14 cellular contexts compared by ENCODE assay signal in genomic region chr10:70197235-70197952, GRCh38. TPM values are rescaled to one million over a fixed set of nuclear protein-coding genes. Genes with fewer than 3 reads are reported as not detected.
DNase-seq lines count a peak whose midpoint lies in the region; ATAC-seq lines count a peak whose summit lies in the region.
"Had no signal": no experiment of that assay in that cellular context is flagged by ENCODE, and none has a peak within 500 bp of the region (broad histone marks: within the 10 kb centered on the region; RNA-seq: fewer than 3 reads in every experiment).

No MANE protein-coding gene starts in this region.

- H2AK5ac ChIP-seq in neuronal stem cell (ENCODE audit: low read depth, low read length): no peak overlapping the region

- H3K4me3 ChIP-seq in neuronal stem cell (ENCODE audit: low read length in 2 of 2): no peak overlapping the region
- H3K4me3 ChIP-seq: esophagus muscularis mucosa, lung had no signal

- H2BK12ac ChIP-seq in neuronal stem cell (ENCODE audit: low read length): no peak overlapping the region

- H3K27me3 ChIP-seq in neuronal stem cell (ENCODE audit: control insufficient read depth in 3 of 3, insufficient read depth in 3 of 3, low read depth in 1 of 3, low read length in 3 of 3): no peaks in the 10 kb centered on the region
- H3K27me3 ChIP-seq: esophagus muscularis mucosa had no signal

- H3K9ac ChIP-seq in neuronal stem cell (ENCODE audit: low read depth, low read length, poor library complexity): no peak overlapping the region

- H3K9me3 ChIP-seq in neuronal stem cell (replicated peaks in 1 of 2; ENCODE audit: control insufficient read depth in 2 of 2, insufficient read depth in 1 of 2, low read depth in 1 of 2, low read length in 2 of 2): peaks cover 2 to 13% of the 10 kb centered on the region in 2 donors

- no peak overlapping the region for H2BK5ac ChIP-seq in neuronal stem cell (ENCODE audit: low read length)

- no peak overlapping the region for H4K8ac ChIP-seq in neuronal stem cell (ENCODE audit: low read depth, low read length)

- no peak overlapping the region for H2BK120ac ChIP-seq in neuronal stem cell (ENCODE audit: low read depth, low read length)

- H3K4me3 Mint-ChIP-seq in activated T-cell treated with anti-CD3 and anti-CD28 coated beads, Interleukin-2, amount 50 U/mL, for 4 hours: no peak overlapping the region
- no peak overlapping the region for H3K4me3 Mint-ChIP-seq in activated T-cell treated with anti-CD3 and anti-CD28 coated beads, Interleukin-2, amount 50 U/mL, for 24 hours
- no peak overlapping the region for H3K4me3 Mint-ChIP-seq in activated naive CD8-positive, alpha-beta T cell treated with anti-CD3 and anti-CD28 coated beads for 36 hours
- H3K4me3 Mint-ChIP-seq: dendritic cell treated with granulocyte-macrophage colony-stimulating factor and Interleukin-4, amounts not matched to agents 40 ng/mL and 50 ng/mL, for 4 days had no signal

- DNase-seq in activated T-cell treated with anti-CD3 and anti-CD28 coated beads, Interleukin-2, amount 50 U/mL, for 4 hours: no peak
- DNase-seq in activated T-cell treated with anti-CD3 and anti-CD28 coated beads, Interleukin-2, amount 50 U/mL, for 24 hours: no peak
- DNase-seq in activated naive CD8-positive, alpha-beta T cell treated with anti-CD3 and anti-CD28 coated beads for 36 hours: peak; percentile 11
- DNase-seq in left lobe of liver (ENCODE audit: low spot score): no peak
- peak in 35 of 49 donors; percentile 2 to 66 (median 31) for DNase-seq in substantia nigra (lab: John Stamatoyannopoulos, UW)
- no peak for DNase-seq in NCI-H1105 treated with DMSO at 0.1 percent for 48 hours (lab: John Stamatoyannopoulos, UW)
- DNase-seq in neuronal stem cell (ENCODE audit: low spot score): no peak
- no peak for DNase-seq in cortex of kidney (lab: John Stamatoyannopoulos, UW)
- DNase-seq: activated T-cell treated with anti-CD3 and anti-CD28 coated beads, Interleukin-2, amount 50 U/mL, for 48 hours; aorta; NCI-H1417 treated with DMSO at 0.1 percent for 48 hours had no signal

- H3K36me3 ChIP-seq in neuronal stem cell (replicated peaks in 1 of 2; ENCODE audit: control insufficient read depth in 2 of 2, insufficient read depth in 2 of 2, low read length in 2 of 2): peaks cover 14 to 47% of the 10 kb centered on the region in 2 donors

- no peak overlapping the region for H2BK15ac ChIP-seq in neuronal stem cell (ENCODE audit: low read length)

- no peak overlapping the region for H3K4ac ChIP-seq in neuronal stem cell (ENCODE audit: low read length)

- no peaks in the 10 kb centered on the region for H3K9me3 Mint-ChIP-seq in activated T-cell treated with anti-CD3 and anti-CD28 coated beads, Interleukin-2, amount 50 U/mL, for 4 hours
- H3K9me3 Mint-ChIP-seq in activated T-cell treated with anti-CD3 and anti-CD28 coated beads, Interleukin-2, amount 50 U/mL, for 24 hours: no peaks in the 10 kb centered on the region
- H3K9me3 Mint-ChIP-seq in activated naive CD8-positive, alpha-beta T cell treated with anti-CD3 and anti-CD28 coated beads for 36 hours: no peaks in the 10 kb centered on the region
- H3K9me3 Mint-ChIP-seq: dendritic cell treated with granulocyte-macrophage colony-stimulating factor and Interleukin-4, amounts not matched to agents 40 ng/mL and 50 ng/mL, for 4 days had no signal

- no peaks in the 10 kb centered on the region for H3K79me1 ChIP-seq in neuronal stem cell (ENCODE audit: low read depth, low read length)

- no peak overlapping the region for H3K14ac ChIP-seq in neuronal stem cell (ENCODE audit: low read length)

- peaks cover 10% of the 10 kb centered on the region for H3K4me1 Mint-ChIP-seq in activated T-cell treated with anti-CD3 and anti-CD28 coated beads, Interleukin-2, amount 50 U/mL, for 4 hours (ENCODE audit: low read depth)
- peaks cover 29% of the 10 kb centered on the region for H3K4me1 Mint-ChIP-seq in activated T-cell treated with anti-CD3 and anti-CD28 coated beads, Interleukin-2, amount 50 U/mL, for 24 hours (ENCODE audit: low read depth)
- peaks cover 33% of the 10 kb centered on the region for H3K4me1 Mint-ChIP-seq in activated naive CD8-positive, alpha-beta T cell treated with anti-CD3 and anti-CD28 coated beads for 36 hours

- H3K18ac ChIP-seq in neuronal stem cell (ENCODE audit: low read length): no peak overlapping the region

- H3K27ac ChIP-seq in substantia nigra (ENCODE audit: low read depth, low read length, poor library complexity, severe bottlenecking): peak overlapping the region; percentile 83
- no peak overlapping the region for H3K27ac ChIP-seq in neuronal stem cell (replicated peaks; ENCODE audit: low read length)
- H3K27ac ChIP-seq: esophagus muscularis mucosa had no signal

- no peak overlapping the region for H2AFZ ChIP-seq in neuronal stem cell (ENCODE audit: low read length)

- H3K27ac Mint-ChIP-seq in activated T-cell treated with anti-CD3 and anti-CD28 coated beads, Interleukin-2, amount 50 U/mL, for 24 hours: no peak overlapping the region
- H3K27ac Mint-ChIP-seq in activated naive CD8-positive, alpha-beta T cell treated with anti-CD3 and anti-CD28 coated beads for 36 hours: peak overlapping the region; percentile 17
- H3K27ac Mint-ChIP-seq: dendritic cell treated with granulocyte-macrophage colony-stimulating factor and Interleukin-4, amounts not matched to agents 40 ng/mL and 50 ng/mL, for 4 days had no signal

- no peak overlapping the region for H3K4me2 ChIP-seq in neuronal stem cell (ENCODE audit: insufficient read depth, low read length, poor library complexity, severe bottlenecking)

- no CpG with 5 or more reads among the region's 7 CpGs for WGBS in neuronal stem cell (ENCODE audit: extremely low coverage in 2 of 2, insufficient read length in 2 of 2, insufficient replicate concordance in 1 of 2), 2 donors

- H3K36me3 Mint-ChIP-seq in activated T-cell treated with anti-CD3 and anti-CD28 coated beads, Interleukin-2, amount 50 U/mL, for 4 hours (ENCODE audit: insufficient read depth): peaks cover 28% of the 10 kb centered on the region
- peaks cover 68% of the 10 kb centered on the region for H3K36me3 Mint-ChIP-seq in activated T-cell treated with anti-CD3 and anti-CD28 coated beads, Interleukin-2, amount 50 U/mL, for 24 hours (ENCODE audit: low read depth)
- peaks cover 42% of the 10 kb centered on the region for H3K36me3 Mint-ChIP-seq in activated naive CD8-positive, alpha-beta T cell treated with anti-CD3 and anti-CD28 coated beads for 36 hours

- H3K23ac ChIP-seq in neuronal stem cell (ENCODE audit: low read depth, low read length, poor library complexity): no peak overlapping the region

- H3K27me3 Mint-ChIP-seq in activated T-cell treated with anti-CD3 and anti-CD28 coated beads, Interleukin-2, amount 50 U/mL, for 4 hours (ENCODE audit: low read depth): no peaks in the 10 kb centered on the region
- no peaks in the 10 kb centered on the region for H3K27me3 Mint-ChIP-seq in activated T-cell treated with anti-CD3 and anti-CD28 coated beads, Interleukin-2, amount 50 U/mL, for 24 hours
- H3K27me3 Mint-ChIP-seq in activated naive CD8-positive, alpha-beta T cell treated with anti-CD3 and anti-CD28 coated beads for 36 hours: no peaks in the 10 kb centered on the region
- H3K27me3 Mint-ChIP-seq: dendritic cell treated with granulocyte-macrophage colony-stimulating factor and Interleukin-4, amounts not matched to agents 40 ng/mL and 50 ng/mL, for 4 days had no signal

- no peaks in the 10 kb centered on the region for H3K4me1 ChIP-seq in neuronal stem cell (ENCODE audit: control insufficient read depth in 2 of 2, insufficient read depth in 1 of 2, low read depth in 1 of 2, low read length in 2 of 2)

- no peak overlapping the region for H4K91ac ChIP-seq in neuronal stem cell (ENCODE audit: low read depth, low read length, poor library complexity)

- peak; percentile 22 to 45 for ATAC-seq in activated T-cell treated with anti-CD3 and anti-CD28 coated beads, Interleukin-2, amount 50 U/mL, for 4 hours
- peak; percentile 37 for ATAC-seq in left lobe of liver

RNA-seq across cellular contexts. Expression of gene SAR1A, which starts 27.1 kb away (rescaled TPM):
- 100 to 1,000 TPM; 140 to 147 (median 142) TPM for total RNA-seq in activated T-cell treated with anti-CD3 and anti-CD28 coated beads, Interleukin-2, amount 50 U/mL, for 4 hours
- 100 to 1,000 TPM; 129 to 134 TPM for total RNA-seq in activated naive CD8-positive, alpha-beta T cell treated with anti-CD3 and anti-CD28 coated beads for 36 hours
- total RNA-seq in left lobe of liver: 56.3 TPM
- 62.1 TPM for polyA plus RNA-seq in neuronal stem cell (2013, experiment 1 of 2)
- 66.0 TPM for polyA plus RNA-seq in neuronal stem cell (2013, experiment 2 of 2)

RNA-seq across cellular contexts. Expression of gene PPA1, which starts 35.8 kb away (rescaled TPM):
- total RNA-seq in activated T-cell treated with anti-CD3 and anti-CD28 coated beads, Interleukin-2, amount 50 U/mL, for 4 hours: 100 to 1,000 TPM; 362 to 495 (median 375) TPM
- 100 to 1,000 TPM; 388 to 397 TPM for total RNA-seq in activated naive CD8-positive, alpha-beta T cell treated with anti-CD3 and anti-CD28 coated beads for 36 hours
- total RNA-seq in left lobe of liver: 59.1 TPM
- 169 TPM for polyA plus RNA-seq in neuronal stem cell (2013, experiment 1 of 2)
- 171 TPM for polyA plus RNA-seq in neuronal stem cell (2013, experiment 2 of 2)

RNA-seq across cellular contexts. Expression of gene TYSND1, which starts 50.9 kb away (rescaled TPM):
- total RNA-seq in activated T-cell treated with anti-CD3 and anti-CD28 coated beads, Interleukin-2, amount 50 U/mL, for 4 hours: 10 to 100 TPM; 11.6 to 11.9 (median 11.8) TPM
- total RNA-seq in activated naive CD8-positive, alpha-beta T cell treated with anti-CD3 and anti-CD28 coated beads for 36 hours: 10 to 100 TPM; 15.8 to 15.9 TPM
- 11.6 TPM for total RNA-seq in left lobe of liver
- 9.2 TPM for polyA plus RNA-seq in neuronal stem cell (2013, experiment 1 of 2)
- polyA plus RNA-seq in neuronal stem cell (2013, experiment 2 of 2): 8.7 TPM

Comparison
In these comparisons a context has a peak if more than half of its experiments do, and no peak if none do; other contexts are left out.
1. DNase-seq: peak in activated naive CD8-positive, alpha-beta T cell treated with anti-CD3 and anti-CD28 coated beads for 36 hours (single experiment) and substantia nigra (35 of 49); none in activated T-cell treated with anti-CD3 and anti-CD28 coated beads, Interleukin-2, amount 50 U/mL, for 4 hours (single experiment), activated T-cell treated with anti-CD3 and anti-CD28 coated beads, Interleukin-2, amount 50 U/mL, for 24 hours (single experiment), left lobe of liver (single experiment), NCI-H1105 treated with DMSO at 0.1 percent for 48 hours (single experiment), neuronal stem cell (single experiment) and cortex of kidney (single experiment).